ENCODE assay signal across 8 cellular contexts in the genomic region with DNA sequence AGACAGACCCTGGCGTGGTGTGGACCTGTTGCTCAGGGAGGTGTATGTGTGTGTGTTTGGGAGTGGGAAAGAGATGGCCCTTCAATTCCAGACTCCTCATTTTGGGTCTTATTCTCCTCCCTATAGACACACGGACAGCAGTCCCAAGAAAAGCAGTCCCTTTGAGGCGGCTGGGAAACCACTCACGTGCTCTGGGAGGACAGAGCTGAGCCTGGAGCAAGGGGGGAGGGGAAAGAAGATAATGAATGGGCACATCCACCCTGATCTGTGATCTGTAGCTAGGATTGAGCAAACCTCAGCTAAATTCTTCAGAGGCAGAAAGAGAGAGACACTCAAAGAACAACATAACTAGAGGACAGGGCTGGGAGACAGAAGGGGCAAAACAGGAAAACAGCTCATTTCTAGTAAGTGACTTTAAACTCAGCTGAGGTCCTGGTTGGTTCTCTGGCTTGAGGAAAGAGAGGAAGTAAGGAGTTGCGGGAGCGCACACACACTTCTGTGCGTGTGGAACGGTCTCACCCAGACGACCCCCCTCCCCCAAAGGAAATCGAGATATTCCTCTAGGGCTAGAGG. TPM values are rescaled to one million over a fixed set of nuclear protein-coding genes. Genes with fewer than 3 reads are reported as not detected.
DNase-seq lines count a peak whose midpoint lies in the region; ATAC-seq, FAIRE-seq and TF ChIP-seq lines count a peak whose summit lies in the region.

No MANE protein-coding gene starts in this region.

- no peak for TF ChIP-seq EP300 in suprapubic skin (IDR thresholded peaks at IDR 0.05)

- H3K9me3 ChIP-seq in HUES48 (ENCODE audit: control insufficient read depth, insufficient read depth, low read length) (no peaks in the 10 kb centered on the region), suprapubic skin (no peaks in the 10 kb centered on the region)

- peaks cover 4% of the 10 kb centered on the region; the same call in 1 of the 2 replicates for H3K36me3 ChIP-seq in HUES48 (ENCODE audit: control insufficient read depth, insufficient read depth, low read length)
- peaks cover 8% of the 10 kb centered on the region for H3K36me3 ChIP-seq in suprapubic skin

- peak overlapping the region; percentile 86 for H3K27ac Mint-ChIP-seq in activated naive CD8-positive, alpha-beta T cell treated with anti-CD3 and anti-CD28 coated beads, Interleukin-2, amount 10 ng/mL, durations not matched to agents 7 days and 5 days

- H3K27me3 ChIP-seq in HUES48 (ENCODE audit: control insufficient read depth, insufficient read depth, low read length) (no peaks in the 10 kb centered on the region), suprapubic skin (no peaks in the 10 kb centered on the region)

- DNase-seq in AML-193 (lab: John Stamatoyannopoulos, UW) = peak; percentile 54 to 65
- no peak for DNase-seq in activated naive CD8-positive, alpha-beta T cell treated with anti-CD3 and anti-CD28 coated beads, Interleukin-2, amount 10 ng/mL, durations not matched to agents 7 days and 5 days
- DNase-seq in islet precursor cell = peak; percentile 83
- no peak for DNase-seq in suprapubic skin (ENCODE audit: low spot score in 2 of 2)
- DNase-seq in urothelium cell line (ENCODE audit: low spot score) = no peak
- DNase-seq in NCI-H345 (lab: John Stamatoyannopoulos, UW) = no peak
- no peak for DNase-seq in NCI-H1436 (lab: John Stamatoyannopoulos, UW)

- H3K27me3 Mint-ChIP-seq in activated naive CD8-positive, alpha-beta T cell treated with anti-CD3 and anti-CD28 coated beads, Interleukin-2, amount 10 ng/mL, durations not matched to agents 7 days and 5 days = no peaks in the 10 kb centered on the region

- H3K4me3 ChIP-seq in HUES48 (ENCODE audit: low read depth, low read length) (peak overlapping the region; percentile 89), suprapubic skin (peak overlapping the region; percentile 61)

- H3K4me1 Mint-ChIP-seq in activated naive CD8-positive, alpha-beta T cell treated with anti-CD3 and anti-CD28 coated beads, Interleukin-2, amount 10 ng/mL, durations not matched to agents 7 days and 5 days = peaks cover 24% of the 10 kb centered on the region

- TF ChIP-seq POLR2A in suprapubic skin (IDR thresholded peaks at IDR 0.05) = no peak

- 4% methylated on average over 10 of the region's 10 CpGs for WGBS in suprapubic skin

- H3K9me3 Mint-ChIP-seq in activated naive CD8-positive, alpha-beta T cell treated with anti-CD3 and anti-CD28 coated beads, Interleukin-2, amount 10 ng/mL, durations not matched to agents 7 days and 5 days = no peaks in the 10 kb centered on the region

- H3K4me3 Mint-ChIP-seq in activated naive CD8-positive, alpha-beta T cell treated with anti-CD3 and anti-CD28 coated beads, Interleukin-2, amount 10 ng/mL, durations not matched to agents 7 days and 5 days = peak overlapping the region; percentile 96

- H3K4me1 ChIP-seq in HUES48 (ENCODE audit: control insufficient read depth, insufficient read depth, low read length) = peaks cover 10% of the 10 kb centered on the region
- peaks cover 34% of the 10 kb centered on the region for H3K4me1 ChIP-seq in suprapubic skin

- H3K36me3 Mint-ChIP-seq in activated naive CD8-positive, alpha-beta T cell treated with anti-CD3 and anti-CD28 coated beads, Interleukin-2, amount 10 ng/mL, durations not matched to agents 7 days and 5 days = peaks cover 6% of the 10 kb centered on the region

- peak overlapping the region; percentile 49 for H3K9ac ChIP-seq in HUES48 (ENCODE audit: low read depth, low read length)

- TF ChIP-seq CTCF in suprapubic skin (IDR thresholded peaks at IDR 0.05) = no peak

- FAIRE-seq in urothelium cell line (lab: Jason Lieb, UNC) = no peak

- POLR2A ChIA-PET in activated naive CD8-positive, alpha-beta T cell treated with anti-CD3 and anti-CD28 coated beads, Interleukin-2, amount 10 ng/mL, durations not matched to agents 7 days and 5 days (lab: Charles Lee) = interaction anchor here (0.7 to 1.8 kb wide), 8 partner anchors 14 to 465 kb away, joined by 3 to 7 read pairs (median 4); partner anchors contain the start of genes DHX58, DNAJC7, EIF1 and KCNH4

- H3K27ac ChIP-seq in HUES48 (ENCODE audit: low read depth, low read length) = peak overlapping the region; percentile 74
- peak overlapping the region; percentile 73 for H3K27ac ChIP-seq in suprapubic skin

- ATAC-seq in activated naive CD8-positive, alpha-beta T cell treated with anti-CD3 and anti-CD28 coated beads, Interleukin-2, amount 10 ng/mL, durations not matched to agents 7 days and 5 days (ENCODE audit: low read depth) = no peak

RNA-seq across cellular contexts. Expression of gene RAB5C, which starts 0.8 kb away (rescaled TPM):
- 10 to 100 TPM; 86.7 to 90.5 TPM for total RNA-seq in activated naive CD8-positive, alpha-beta T cell treated with anti-CD3 and anti-CD28 coated beads, Interleukin-2, amount 10 ng/mL, durations not matched to agents 7 days and 5 days
- 100 to 1,000 TPM in 1 of 4 donors, 10 to 100 TPM in 3; 94.4 to 105 (median 96.8) TPM for total RNA-seq in suprapubic skin

RNA-seq across cellular contexts. Expression of gene KCNH4, which starts 26.9 kb away (rescaled TPM):
- under 1 TPM in 1 of 2 experiments, not detected in 1; 0.09 TPM for total RNA-seq in activated naive CD8-positive, alpha-beta T cell treated with anti-CD3 and anti-CD28 coated beads, Interleukin-2, amount 10 ng/mL, durations not matched to agents 7 days and 5 days
- total RNA-seq in suprapubic skin = not detected

RNA-seq across cellular contexts. Expression of gene HCRT, which starts 31.2 kb away (rescaled TPM):
- not detected for total RNA-seq in activated naive CD8-positive, alpha-beta T cell treated with anti-CD3 and anti-CD28 coated beads, Interleukin-2, amount 10 ng/mL, durations not matched to agents 7 days and 5 days
- total RNA-seq in suprapubic skin = not detected

RNA-seq across cellular contexts. Expression of gene HSPB9, which starts 31.4 kb away (rescaled TPM):
- under 1 TPM; 0.31 to 0.36 TPM for total RNA-seq in activated naive CD8-positive, alpha-beta T cell treated with anti-CD3 and anti-CD28 coated beads, Interleukin-2, amount 10 ng/mL, durations not matched to agents 7 days and 5 days
- under 1 TPM in 2 of 4 donors, not detected in 2; 0.31 to 0.48 TPM for total RNA-seq in suprapubic skin

RNA-seq across cellular contexts. Expression of gene KAT2A, which starts 32.8 kb away (rescaled TPM):
- 10 to 100 TPM; 45.1 to 46.9 TPM for total RNA-seq in activated naive CD8-positive, alpha-beta T cell treated with anti-CD3 and anti-CD28 coated beads, Interleukin-2, amount 10 ng/mL, durations not matched to agents 7 days and 5 days
- total RNA-seq in suprapubic skin = 100 to 1,000 TPM in 1 of 4 donors, 10 to 100 TPM in 3; 36.3 to 107 (median 57.1) TPM

Comparison
In these comparisons a context has a peak if more than half of its experiments do, and no peak if none do; other contexts are left out.
1. DNase-seq: peak in AML-193 (2 of 2) and islet precursor cell (single experiment); none in activated naive CD8-positive, alpha-beta T cell treated with anti-CD3 and anti-CD28 coated beads, Interleukin-2, amount 10 ng/mL, durations not matched to agents 7 days and 5 days (single experiment), suprapubic skin (0 of 2), urothelium cell line (single experiment), NCI-H345 (single experiment) and NCI-H1436 (single experiment).